In the genomic region with DNA sequence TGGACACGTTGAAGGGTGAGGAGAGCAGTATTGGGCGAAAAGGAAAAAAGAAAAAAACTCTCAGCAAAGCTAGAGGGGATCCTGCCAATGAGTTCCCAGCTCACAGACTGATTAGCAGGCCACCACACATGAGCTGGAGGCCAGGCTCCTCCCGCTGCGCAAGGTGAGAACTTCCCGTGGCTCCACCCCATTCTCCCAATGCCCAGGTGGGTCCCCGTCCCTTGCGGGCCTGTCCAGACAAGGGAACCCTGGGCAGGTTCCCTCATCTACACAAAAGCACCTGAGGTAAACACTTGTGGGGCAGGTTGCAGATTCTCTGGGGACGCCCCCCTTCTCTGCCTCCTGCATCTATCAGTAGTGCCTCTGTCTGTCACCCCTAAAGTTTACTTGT, we compare ENCODE assay signal across 18 cellular contexts. TPM values are rescaled to one million over a fixed set of nuclear protein-coding genes. Genes with fewer than 3 reads are reported as not detected.
DNase-seq lines count a peak whose midpoint lies in the region; ATAC-seq, FAIRE-seq and TF ChIP-seq lines count a peak whose summit lies in the region.
"Had no signal": no experiment of that assay in that cellular context is flagged by ENCODE, and none has a peak within 500 bp of the region (broad histone marks: within the 10 kb centered on the region; RNA-seq: fewer than 3 reads in every experiment).

No MANE protein-coding gene starts in this region.

- H3K9me3 ChIP-seq in mucosa of descending colon: peaks cover under 1% of the 10 kb centered on the region
- no peaks in the 10 kb centered on the region for H3K9me3 ChIP-seq in neural progenitor cell (ENCODE audit: low read depth)
- no peaks in the 10 kb centered on the region for H3K9me3 ChIP-seq in aorta (ENCODE audit: control insufficient read depth, low read length)

- H3K36me3 Mint-ChIP-seq in GM23338 (ENCODE audit: low read depth): peaks cover 19% of the 10 kb centered on the region; the same call in 2 of the 3 replicates
- peaks cover 9 to 35% (median 21%) of the 10 kb centered on the region in 3 donors for H3K36me3 Mint-ChIP-seq in immature natural killer cell
- peaks cover 9% of the 10 kb centered on the region for H3K36me3 Mint-ChIP-seq in neural progenitor cell

- TF ChIP-seq CTCF in GM23338 (conservative IDR thresholded peaks at IDR 0.05; ENCODE audit: low read depth in 2 of 2) (no peak), mucosa of descending colon (IDR thresholded peaks at IDR 0.05) (no peak), neural progenitor cell (IDR thresholded peaks at IDR 0.05) (no peak)

- WGBS in aorta, 2 donors: 88 to 96% methylated on average over 8 of the region's 8 CpGs

- H3K4me1 ChIP-seq in GM23338 (ENCODE audit: insufficient read depth) (peaks cover 7% of the 10 kb centered on the region), mucosa of descending colon (ENCODE audit: low read depth) (peaks cover 24% of the 10 kb centered on the region), neural progenitor cell (no peaks in the 10 kb centered on the region), aorta (ENCODE audit: control insufficient read depth in 1 of 2, insufficient read depth in 2 of 2, low read length in 2 of 2) (no peaks in the 10 kb centered on the region)
- H3K4me1 ChIP-seq: Caco-2 had no signal

- H3F3A ChIP-seq in GM23338 (replicated peaks; ENCODE audit: low read depth) (no peaks in the 10 kb centered on the region), neural progenitor cell (ENCODE audit: low read depth) (no peaks in the 10 kb centered on the region)

- no peak for ATAC-seq in GM23338
- ATAC-seq in mucosa of descending colon: peak; percentile 73
- ATAC-seq in aorta (ENCODE audit: low FRiP score): no peak
- no peak for ATAC-seq in GM21786 (IDR thresholded peaks at IDR 0.05; ENCODE audit: unreplicated experiment)
- no peak for ATAC-seq in GM18867 (IDR thresholded peaks at IDR 0.05; ENCODE audit: unreplicated experiment)

- no peak overlapping the region for H3K4me2 ChIP-seq in GM23338
- H3K4me2 ChIP-seq in neural progenitor cell: no peak overlapping the region
- H3K4me2 ChIP-seq: BLaER1 had no signal

- H3K27me3 Mint-ChIP-seq in GM23338 (ENCODE audit: insufficient read depth, low read depth, poor library complexity) (peaks cover 3% of the 10 kb centered on the region), immature natural killer cell (ENCODE audit: low read depth in 3 of 3) (no peaks in the 10 kb centered on the region), neural progenitor cell (ENCODE audit: insufficient read depth, low read depth) (no peaks in the 10 kb centered on the region)
- H3K27me3 Mint-ChIP-seq: CD8-positive, alpha-beta memory T cell had no signal

- no peak overlapping the region for H3K9ac ChIP-seq in neural progenitor cell
- H3K9ac ChIP-seq: BLaER1 had no signal

- H3K27ac Mint-ChIP-seq in GM23338 (no peak overlapping the region), immature natural killer cell (peak overlapping the region in 4 of 6 donors; percentile 40 to 67 (median 54)), neural progenitor cell (peak overlapping the region; percentile 7)
- H3K27ac Mint-ChIP-seq: H9 had no signal

- H3K9me2 ChIP-seq in GM23338 (ENCODE audit: insufficient read depth): peaks cover 5% of the 10 kb centered on the region; the same call in 1 of the 2 replicates

- H3K27me3 ChIP-seq in GM23338 (ENCODE audit: insufficient read depth): no peaks in the 10 kb centered on the region
- H3K27me3 ChIP-seq in neural progenitor cell: no peaks in the 10 kb centered on the region
- H3K27me3 ChIP-seq in aorta (ENCODE audit: control insufficient read depth in 1 of 2, insufficient read depth in 2 of 2, low read length in 1 of 2): no peaks in the 10 kb centered on the region
- H3K27me3 ChIP-seq: BLaER1 had no signal

- H3K4me3 Mint-ChIP-seq in GM23338: no peak overlapping the region
- H3K4me3 Mint-ChIP-seq in immature natural killer cell: peak overlapping the region in 3 of 5 donors; percentile 23 to 71 (median 40)
- H3K4me3 Mint-ChIP-seq in neural progenitor cell: no peak overlapping the region
- H3K4me3 Mint-ChIP-seq: CD8-positive, alpha-beta memory T cell; H9 had no signal

- no peak overlapping the region for H2AFZ ChIP-seq in GM23338
- no peak overlapping the region for H2AFZ ChIP-seq in neural progenitor cell (replicated peaks)

- DNase-seq in GM23338 (ENCODE audit: low spot score) (peak; percentile 4), immature natural killer cell (no peak), mucosa of descending colon (peak; percentile 63 to 72 (median 72)), neural progenitor cell (ENCODE audit: low spot score) (no peak), aorta (no peak), RCC 7860 (ENCODE audit: low spot score) (no peak)
- DNase-seq: 8988T; AML-193; CD8-positive, alpha-beta memory T cell; DMS53; GF-D8; GOT3; H9 had no signal

- H3K36me3 ChIP-seq in GM23338 (ENCODE audit: insufficient read depth) (0 out of 2 replicates have a peak, but pooled peaks cover under 1% of the 10 kb centered on the region), mucosa of descending colon (ENCODE audit: low read depth) (peaks cover 3% of the 10 kb centered on the region), neural progenitor cell (no peaks in the 10 kb centered on the region), aorta (ENCODE audit: control insufficient read depth in 1 of 2, insufficient read depth in 2 of 2, low read length in 1 of 2) (peaks cover 1 to 3% of the 10 kb centered on the region in 2 donors)

- H4K20me1 ChIP-seq in GM23338 (replicated peaks; ENCODE audit: insufficient read depth) (no peaks in the 10 kb centered on the region), neural progenitor cell (ENCODE audit: low read depth) (no peaks in the 10 kb centered on the region)

- H3K4me3 ChIP-seq in GM23338: no peak overlapping the region
- no peak overlapping the region for H3K4me3 ChIP-seq in mucosa of descending colon
- H3K4me3 ChIP-seq in neural progenitor cell: no peak overlapping the region
- H3K4me3 ChIP-seq in aorta (ENCODE audit: low read length in 2 of 2): no peak overlapping the region
- H3K4me3 ChIP-seq: BLaER1 had no signal

- H3K27ac ChIP-seq in GM23338 (ENCODE audit: low read depth) (no peak overlapping the region), neural progenitor cell (no peak overlapping the region), aorta (ENCODE audit: low read depth in 1 of 2, low read length in 2 of 2) (no peak overlapping the region)
- H3K27ac ChIP-seq: BLaER1 had no signal

- H3K79me2 ChIP-seq in GM23338 (replicated peaks; ENCODE audit: insufficient read depth) (no peaks in the 10 kb centered on the region), neural progenitor cell (ENCODE audit: low read depth) (no peaks in the 10 kb centered on the region)

- peaks cover 15% of the 10 kb centered on the region for H3K9me3 Mint-ChIP-seq in GM23338
- peaks cover 0 to 1% (median 0%) of the 10 kb centered on the region in 6 donors for H3K9me3 Mint-ChIP-seq in immature natural killer cell
- H3K9me3 Mint-ChIP-seq in neural progenitor cell: peaks cover 3% of the 10 kb centered on the region

- H3K4me1 Mint-ChIP-seq in GM23338: peaks cover 15% of the 10 kb centered on the region; the same call in 2 of the 3 replicates
- peaks cover 30 to 39% of the 10 kb centered on the region in 2 donors for H3K4me1 Mint-ChIP-seq in immature natural killer cell
- H3K4me1 Mint-ChIP-seq in neural progenitor cell: peaks cover 6% of the 10 kb centered on the region
- H3K4me1 Mint-ChIP-seq: CD8-positive, alpha-beta memory T cell had no signal

- FAIRE-seq in RCC 7860 (lab: Jason Lieb, UNC): no peak

- intact Hi-C loops in mucosa of descending colon (cut with DNase I, micrococcal nuclease) (no loop called here), aorta (cut with DNase I) (no loop called here)

TF ChIP-seq in GM23338, 12 proteins besides CTCF, POLR2A, EP300 and RAD21 (continues in another document):
- TF ChIP-seq ZNF331 (CRISPR knock-in tag; IDR thresholded peaks at IDR 0.05; ENCODE audit: low read depth) (no peak), EZH2 (IDR thresholded peaks at IDR 0.05; ENCODE audit: low read depth, unreplicated experiment) (no peak)

RNA-seq across cellular contexts. Expression of a gene that starts 46.5 kb away (rescaled TPM):
- 14.5 and 14.8 TPM in 2 replicates for total RNA-seq in GM23338 (2014; rRNA removed; shearing (Covaris generic))
- 10.1 and 11.3 TPM in 2 replicates for polyA plus RNA-seq in GM23338 (2016; fragmentation: Nextera tagmentation; extraction: Ambion mirVana)
- polyA plus RNA-seq in immature natural killer cell: 10 to 100 TPM; 23.2 to 32.8 (median 23.7) TPM
- total RNA-seq in mucosa of descending colon: 10 to 100 TPM in 1 of 3 donors, 1 to 10 TPM in 2; 6.6 to 10.4 (median 6.7) TPM
- total RNA-seq in neural progenitor cell (ENCODE audit: low replicate concordance): 6.7 and 22.8 TPM in 2 replicates
- 1 to 10 TPM; 4.1 to 7.4 TPM for total RNA-seq in aorta
- 10 to 100 TPM; 12.4 to 17.8 TPM for polyA plus RNA-seq in aorta

RNA-seq across cellular contexts. Expression of a gene that starts 53.3 kb away (rescaled TPM):
- total RNA-seq in GM23338 (2014; rRNA removed; shearing (Covaris generic)): 6.0 and 12.6 TPM in 2 replicates
- polyA plus RNA-seq in GM23338 (2016; fragmentation: Nextera tagmentation; extraction: Ambion mirVana) (4.7 and 5.1 TPM in 2 replicates), immature natural killer cell (1 to 10 TPM; 3.4 to 8.0 (median 6.1) TPM), aorta (1 to 10 TPM; 6.9 to 9.8 TPM)
- total RNA-seq in mucosa of descending colon (10 to 100 TPM; 57.9 to 81.4 (median 58.5) TPM), neural progenitor cell (ENCODE audit: low replicate concordance) (5.2 and 5.4 TPM in 2 replicates), aorta (10 to 100 TPM; 29.6 to 32.1 TPM)

RNA-seq across cellular contexts. Expression of a gene that starts 59.6 kb away (rescaled TPM):
- not detected in 2 replicates for total RNA-seq in GM23338 (2014; rRNA removed; shearing (Covaris generic))
- 0.03 TPM in 1 of 2 replicates, not detected in the other for polyA plus RNA-seq in GM23338 (2016; fragmentation: Nextera tagmentation; extraction: Ambion mirVana)
- polyA plus RNA-seq in immature natural killer cell: under 1 TPM in 2 of 3 donors, not detected in 1; 0.20 to 0.59 TPM
- under 1 TPM; 0.35 to 0.75 (median 0.36) TPM for total RNA-seq in mucosa of descending colon
- not detected in 2 replicates for total RNA-seq in neural progenitor cell (ENCODE audit: low replicate concordance)
- total RNA-seq in aorta: under 1 TPM in 1 of 2 donors, not detected in 1; 0.15 TPM
- under 1 TPM in 1 of 2 donors, not detected in 1; 0.05 TPM for polyA plus RNA-seq in aorta
- total RNA-seq: Caco-2; CD8-positive, alpha-beta memory T cell; HT1080 had no signal

Comparison
In these comparisons a context has a peak if more than half of its experiments do, and no peak if none do; other contexts are left out.
1. DNase-seq: peak in GM23338 (single experiment) and mucosa of descending colon (3 of 3); none in immature natural killer cell (0 of 3), neural progenitor cell (single experiment), aorta (0 of 2) and RCC 7860 (single experiment).
2. H3K4me3 Mint-ChIP-seq: peak in immature natural killer cell (3 of 5); none in GM23338 (single experiment) and neural progenitor cell (single experiment).